10 cellular contexts compared by ENCODE assay signal in the genomic region with DNA sequence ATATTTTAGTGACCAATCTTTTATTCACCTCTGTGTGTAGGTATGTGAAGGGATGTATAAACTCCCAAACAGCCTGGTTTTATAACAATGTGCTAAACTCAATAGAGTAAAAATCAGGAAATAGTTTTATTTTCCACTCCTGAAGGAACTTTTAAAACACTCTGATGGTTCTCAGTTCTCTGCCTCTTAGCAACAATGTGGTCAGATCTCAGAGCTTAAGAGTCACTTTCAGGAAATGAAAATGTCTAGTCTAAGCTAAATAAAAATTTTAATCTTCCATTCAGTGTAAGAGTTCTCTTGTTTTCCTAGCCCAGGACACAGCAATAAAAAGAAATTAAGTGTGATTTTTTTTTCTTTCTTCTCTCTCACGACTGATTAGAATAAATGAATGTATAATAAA.
A peak's percentile ranks its signal among the peaks of the same experiment; 100 is the strongest.
DNase-seq lines count a peak whose midpoint lies in the region; ATAC-seq lines count a peak whose summit lies in the region.
"Had no signal": no experiment of that assay in that cellular context is flagged by ENCODE, and none has a peak within 500 bp of the region (broad histone marks: within the 10 kb centered on the region; RNA-seq: fewer than 3 reads in every experiment).

No MANE protein-coding gene starts in this region.

- no peaks in the 10 kb centered on the region for H3K4me1 ChIP-seq in adipocyte (ENCODE audit: control insufficient read depth, insufficient read depth, low read length)

- no peaks in the 10 kb centered on the region for H3K36me3 Mint-ChIP-seq in natural killer cell treated with Interleukin-12 subunit alpha and Interleukin-12 subunit beta and Interleukin-15 and Interleukin-18, amount 100 ng/mL, for 72 hours

- no peaks in the 10 kb centered on the region for H3K9me3 ChIP-seq in adipocyte (ENCODE audit: control insufficient read depth, low read length)

- no peak overlapping the region for H3K4me3 Mint-ChIP-seq in natural killer cell treated with Interleukin-12 subunit alpha and Interleukin-12 subunit beta and Interleukin-15 and Interleukin-18, amount 100 ng/mL, for 72 hours

- no peak overlapping the region for H3K9ac ChIP-seq in adipocyte (ENCODE audit: low read length)

- no peaks in the 10 kb centered on the region for H3K27me3 ChIP-seq in adipocyte (replicated peaks; ENCODE audit: control insufficient read depth, insufficient read depth, low read length)
- H3K27me3 ChIP-seq: brain microvascular endothelial cell had no signal

- H3K27ac Mint-ChIP-seq in natural killer cell treated with Interleukin-12 subunit alpha and Interleukin-12 subunit beta and Interleukin-15 and Interleukin-18, amount 100 ng/mL, for 72 hours = no peak overlapping the region

- no peak overlapping the region for H3K27ac ChIP-seq in caudate nucleus (ENCODE audit: low read depth, low read length)
- H3K27ac ChIP-seq: brain microvascular endothelial cell had no signal

- DNase-seq in adipocyte (ENCODE audit: low read depth) (peak; percentile 27), caudate nucleus (lab: John Stamatoyannopoulos, UW) (no peak), SHP77 treated with DMSO at 0.1 percent for 48 hours (lab: John Stamatoyannopoulos, UW) (no peak)
- DNase-seq in natural killer cell treated with Interleukin-12 subunit alpha and Interleukin-12 subunit beta and Interleukin-15 and Interleukin-18, amount 100 ng/mL, for 72 hours (ENCODE audit: low spot score) = no peak
- no peak for DNase-seq in stimulated activated naive CD4-positive, alpha-beta T cell treated with Interleukin-2 at 50 U/mL for 16 hours (lab: John Stamatoyannopoulos, UW)
- DNase-seq: brain microvascular endothelial cell, midbrain had no signal

- H3K4me3 ChIP-seq in adipocyte (ENCODE audit: low read length) = no peak overlapping the region

- H3K36me3 ChIP-seq in adipocyte (ENCODE audit: control insufficient read depth, insufficient read depth, low read length, severe bottlenecking) = no peaks in the 10 kb centered on the region
- H3K36me3 ChIP-seq: brain microvascular endothelial cell had no signal

- no peaks in the 10 kb centered on the region for H3K27me3 Mint-ChIP-seq in natural killer cell treated with Interleukin-12 subunit alpha and Interleukin-12 subunit beta and Interleukin-15 and Interleukin-18, amount 100 ng/mL, for 72 hours

- no peaks in the 10 kb centered on the region for H3K9me3 Mint-ChIP-seq in natural killer cell treated with Interleukin-12 subunit alpha and Interleukin-12 subunit beta and Interleukin-15 and Interleukin-18, amount 100 ng/mL, for 72 hours

- peaks cover 0 to 3% of the 10 kb centered on the region in 2 donors for H3K4me1 Mint-ChIP-seq in natural killer cell treated with Interleukin-12 subunit alpha and Interleukin-12 subunit beta and Interleukin-15 and Interleukin-18, amount 100 ng/mL, for 72 hours (ENCODE audit: low read depth in 2 of 2)

- ATAC-seq in GM18498 (IDR thresholded peaks at IDR 0.05; ENCODE audit: unreplicated experiment) = peak; percentile 83
- ATAC-seq in GM21390 (IDR thresholded peaks at IDR 0.05; ENCODE audit: unreplicated experiment) = peak; percentile 82
- peak; percentile 69 for ATAC-seq in HG03103 (IDR thresholded peaks at IDR 0.05; ENCODE audit: low read depth, unreplicated experiment)
- ATAC-seq in natural killer cell treated with Interleukin-12 subunit alpha and Interleukin-12 subunit beta and Interleukin-15 and Interleukin-18, amount 100 ng/mL, for 72 hours = no peak

Comparison
In these comparisons a context has a peak if more than half of its experiments do, and no peak if none do; other contexts are left out.
1. ATAC-seq: peak in GM18498 (single experiment), GM21390 (single experiment) and HG03103 (single experiment); none in natural killer cell treated with Interleukin-12 subunit alpha and Interleukin-12 subunit beta and Interleukin-15 and Interleukin-18, amount 100 ng/mL, for 72 hours (0 of 2).